8 cellular contexts compared by ENCODE assay signal in the genomic region with DNA sequence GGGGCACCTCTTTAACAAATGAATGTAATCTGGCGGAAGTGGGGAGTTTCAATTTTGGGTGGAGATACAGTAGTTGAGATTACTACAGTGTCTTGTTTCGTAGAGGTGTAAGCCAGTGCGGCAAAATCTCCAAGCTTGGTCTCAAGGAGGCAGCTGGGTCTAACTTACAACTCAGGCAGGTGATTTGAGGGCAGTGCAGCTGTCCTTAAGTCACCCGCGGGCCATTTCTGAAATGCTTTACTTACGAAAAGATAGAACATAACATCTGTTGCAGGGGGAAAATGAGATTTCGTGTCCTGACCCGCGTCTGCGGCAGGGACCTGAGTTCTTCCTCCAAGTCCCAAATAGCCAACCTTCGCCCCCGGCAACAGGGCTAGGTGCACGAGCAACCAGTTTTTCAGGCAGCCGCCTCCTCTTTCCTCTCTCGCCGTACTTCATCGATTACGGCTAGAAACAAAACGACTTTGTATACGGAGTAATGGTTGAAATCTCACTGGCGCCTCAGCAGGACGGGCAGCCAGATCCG. TPM values are rescaled to one million over a fixed set of nuclear protein-coding genes. Genes with fewer than 3 reads are reported as not detected.
DNase-seq lines count a peak whose midpoint lies in the region; ATAC-seq and TF ChIP-seq lines count a peak whose summit lies in the region.

No MANE protein-coding gene starts in this region.

- no peak; the same call in 1 of the 2 replicates for TF ChIP-seq CTCF in KMS-11 (conservative IDR thresholded peaks at IDR 0.05; ENCODE audit: low read depth, low read length)
- TF ChIP-seq CTCF in heart left ventricle (IDR thresholded peaks at IDR 0.05) = no peak
- no peak for TF ChIP-seq CTCF in psoas muscle (IDR thresholded peaks at IDR 0.05)

- peaks cover 11% of the 10 kb centered on the region for H3K36me3 Mint-ChIP-seq in activated CD8-positive, alpha-beta T cell treated with anti-CD3 and anti-CD28 coated beads, Interleukin-2, amount 10 ng/mL, durations not matched to agents 7 days and 5 days (ENCODE audit: low read depth)

- H2AFZ ChIP-seq in KMS-11 (ENCODE audit: low read depth) = peak overlapping the region; percentile 38

- H3K4me2 ChIP-seq in KMS-11 = peak overlapping the region; percentile 95

- peaks cover 29% of the 10 kb centered on the region for H3K4me1 Mint-ChIP-seq in activated CD8-positive, alpha-beta T cell treated with anti-CD3 and anti-CD28 coated beads, Interleukin-2, amount 10 ng/mL, durations not matched to agents 7 days and 5 days (ENCODE audit: low read depth)

- H3K27ac Mint-ChIP-seq in activated CD8-positive, alpha-beta T cell treated with anti-CD3 and anti-CD28 coated beads, Interleukin-2, amount 10 ng/mL, durations not matched to agents 7 days and 5 days = peak overlapping the region; percentile 97

- H3K27ac ChIP-seq in KMS-11 (peak overlapping the region; percentile 89), heart left ventricle (peak overlapping the region; percentile 97 to 100 (median 99)), psoas muscle (peak overlapping the region; percentile 92)

- 2 to 3% (median 3%) methylated on average over 22 to 23 of the region's 23 CpGs for WGBS in heart left ventricle, 4 donors
- 2% methylated on average over 23 of the region's 23 CpGs for WGBS in psoas muscle, 3 donors

- H3K4me3 ChIP-seq in KMS-11 (IDR thresholded peaks at IDR 0.05; ENCODE audit: insufficient read depth, low read depth, low read length) (no peak overlapping the region), heart left ventricle (peak overlapping the region; percentile 82 to 100 (median 95)), psoas muscle (peak overlapping the region; percentile 88)

- CTCF ChIA-PET in activated CD8-positive, alpha-beta T cell treated with anti-CD3 and anti-CD28 coated beads, Interleukin-2, amount 10 ng/mL, durations not matched to agents 7 days and 5 days (lab: Charles Lee) = interaction anchor here (0.6 to 1.4 kb wide), 7 partner anchors 8 to 403 kb away, joined by 3 to 6 read pairs (median 4); no protein-coding TSS in a partner anchor

- H3K9ac ChIP-seq in KMS-11 = peak overlapping the region; percentile 94

- DNase-seq in activated CD8-positive, alpha-beta memory T cell treated with anti-CD3 and anti-CD28 coated beads, Interleukin-2, amount 50 U/mL, for 1 hour (ENCODE audit: extremely low read depth) = peak; percentile 4
- no peak for DNase-seq in activated CD8-positive, alpha-beta memory T cell treated with anti-CD3 and anti-CD28 coated beads, Interleukin-2, amount 50 U/mL, for 4 hours
- DNase-seq in activated CD8-positive, alpha-beta T cell treated with anti-CD3 and anti-CD28 coated beads, Interleukin-2, amount 10 ng/mL, durations not matched to agents 7 days and 5 days = peak; percentile 59
- no peak for DNase-seq in heart left ventricle
- no peak for DNase-seq in psoas muscle
- no peak for DNase-seq in DMS114 treated with DMSO at 0.1 percent for 48 hours (lab: John Stamatoyannopoulos, UW; ENCODE audit: unreplicated experiment)

- H3K27me3 Mint-ChIP-seq in activated CD8-positive, alpha-beta T cell treated with anti-CD3 and anti-CD28 coated beads, Interleukin-2, amount 10 ng/mL, durations not matched to agents 7 days and 5 days (ENCODE audit: low read depth) = no peaks in the 10 kb centered on the region

- peaks cover 37% of the 10 kb centered on the region for H3K79me2 ChIP-seq in KMS-11 (ENCODE audit: insufficient read depth, low read depth)

- no peak for TF ChIP-seq POLR2A in heart left ventricle (IDR thresholded peaks at IDR 0.05)

- intact Hi-C loops in heart left ventricle (cut with DNase I) = no loop called here
- intact Hi-C loops in psoas muscle (cut with DNase I) = no loop called here

- no peaks in the 10 kb centered on the region for H3K9me3 ChIP-seq in heart left ventricle
- no peaks in the 10 kb centered on the region for H3K9me3 ChIP-seq in psoas muscle

- no peaks in the 10 kb centered on the region for H3K36me3 ChIP-seq in KMS-11 (ENCODE audit: insufficient read depth)
- no peaks in the 10 kb centered on the region for H3K36me3 ChIP-seq in heart left ventricle
- H3K36me3 ChIP-seq in psoas muscle (ENCODE audit: insufficient read depth in 1 of 2, low read depth in 1 of 2) = peaks cover 0 to 5% of the 10 kb centered on the region in 2 donors

- H3K4me3 Mint-ChIP-seq in activated CD8-positive, alpha-beta T cell treated with anti-CD3 and anti-CD28 coated beads, Interleukin-2, amount 10 ng/mL, durations not matched to agents 7 days and 5 days = peak overlapping the region; percentile 96

- no peaks in the 10 kb centered on the region for H4K20me1 ChIP-seq in KMS-11 (ENCODE audit: insufficient read depth)

- POLR2A ChIA-PET in activated CD8-positive, alpha-beta T cell treated with anti-CD3 and anti-CD28 coated beads, Interleukin-2, amount 10 ng/mL, durations not matched to agents 7 days and 5 days (lab: Charles Lee) = interaction anchor here (0.8 to 1.5 kb wide), 2 partner anchors 9 to 13 kb away, joined by 4 read pairs; no protein-coding TSS in a partner anchor

- H3K4me1 ChIP-seq in KMS-11 (ENCODE audit: low read depth, poor library complexity, severe bottlenecking) = peaks cover 32% of the 10 kb centered on the region
- peaks cover 0 to 28% (median 13%) of the 10 kb centered on the region in 12 donors for H3K4me1 ChIP-seq in heart left ventricle
- H3K4me1 ChIP-seq in psoas muscle = peaks cover 18% of the 10 kb centered on the region

- no peaks in the 10 kb centered on the region for H3K9me3 Mint-ChIP-seq in activated CD8-positive, alpha-beta T cell treated with anti-CD3 and anti-CD28 coated beads, Interleukin-2, amount 10 ng/mL, durations not matched to agents 7 days and 5 days (ENCODE audit: insufficient read depth)

- H3K27me3 ChIP-seq in KMS-11 (ENCODE audit: insufficient read depth, low read depth) (no peaks in the 10 kb centered on the region), heart left ventricle (no peaks in the 10 kb centered on the region), psoas muscle (ENCODE audit: insufficient read depth in 3 of 3, low read length in 2 of 3) (no peaks in the 10 kb centered on the region)

- ATAC-seq in GM21786 (IDR thresholded peaks at IDR 0.05; ENCODE audit: unreplicated experiment) (peak; percentile 32), heart left ventricle (peak in 3 of 4 donors; percentile 15 to 41 (median 27)), psoas muscle (peak; percentile 19 to 49 (median 38))
- ATAC-seq in activated CD8-positive, alpha-beta T cell treated with anti-CD3 and anti-CD28 coated beads, Interleukin-2, amount 10 ng/mL, durations not matched to agents 7 days and 5 days = peak; percentile 25

RNA-seq across cellular contexts. Expression of a gene that starts 0.5 kb away (rescaled TPM):
- total RNA-seq in activated CD8-positive, alpha-beta T cell treated with anti-CD3 and anti-CD28 coated beads, Interleukin-2, amount 10 ng/mL, durations not matched to agents 7 days and 5 days = 10 to 100 TPM in 1 of 2 experiments, 1 to 10 TPM in 1; 9.5 to 10.1 TPM
- total RNA-seq in heart left ventricle = 10 to 100 TPM in 7 of 9 donors, 1 to 10 TPM in 2; 9.4 to 14.6 (median 12.3) TPM
- 10 to 100 TPM in 1 of 2 donors, 1 to 10 TPM in 1; 4.6 to 18.4 TPM for polyA plus RNA-seq in heart left ventricle
- total RNA-seq in psoas muscle = 10 to 100 TPM in 3 of 4 donors, 1 to 10 TPM in 1; 10.0 to 16.6 (median 11.8) TPM
- polyA plus RNA-seq in psoas muscle = 10 to 100 TPM in 1 of 3 donors, 1 to 10 TPM in 2; 5.6 to 19.1 (median 7.6) TPM

RNA-seq across cellular contexts. Expression of a gene that starts 18.4 kb away (rescaled TPM):
- not detected for total RNA-seq in activated CD8-positive, alpha-beta T cell treated with anti-CD3 and anti-CD28 coated beads, Interleukin-2, amount 10 ng/mL, durations not matched to agents 7 days and 5 days
- under 1 TPM in 2 of 9 donors, not detected in 7; 0.07 to 0.18 TPM for total RNA-seq in heart left ventricle
- under 1 TPM in 1 of 2 donors, not detected in 1; 0.08 TPM for polyA plus RNA-seq in heart left ventricle
- under 1 TPM in 2 of 4 donors, not detected in 2; 0.06 to 0.11 TPM for total RNA-seq in psoas muscle
- under 1 TPM in 1 of 3 donors, not detected in 2; 0.04 TPM for polyA plus RNA-seq in psoas muscle

RNA-seq across cellular contexts. Expression of a gene that starts 49.0 kb away (rescaled TPM):
- not detected for total RNA-seq in activated CD8-positive, alpha-beta T cell treated with anti-CD3 and anti-CD28 coated beads, Interleukin-2, amount 10 ng/mL, durations not matched to agents 7 days and 5 days
- 1 to 10 TPM; 1.1 to 6.1 (median 1.7) TPM for total RNA-seq in heart left ventricle
- polyA plus RNA-seq in heart left ventricle = 1 to 10 TPM; 1.3 to 1.6 TPM
- total RNA-seq in psoas muscle = under 1 TPM; 0.36 to 0.93 (median 0.56) TPM
- under 1 TPM; 0.34 to 0.74 (median 0.57) TPM for polyA plus RNA-seq in psoas muscle

Comparison
In these comparisons a context has a peak if more than half of its experiments do, and no peak if none do; other contexts are left out.
1. DNase-seq: peak in activated CD8-positive, alpha-beta memory T cell treated with anti-CD3 and anti-CD28 coated beads, Interleukin-2, amount 50 U/mL, for 1 hour (single experiment) and activated CD8-positive, alpha-beta T cell treated with anti-CD3 and anti-CD28 coated beads, Interleukin-2, amount 10 ng/mL, durations not matched to agents 7 days and 5 days (single experiment); none in activated CD8-positive, alpha-beta memory T cell treated with anti-CD3 and anti-CD28 coated beads, Interleukin-2, amount 50 U/mL, for 4 hours (single experiment), heart left ventricle (0 of 5), psoas muscle (0 of 2) and DMS114 treated with DMSO at 0.1 percent for 48 hours (single experiment).
2. Peak in every context shown above with its lines, with median percentiles within 50 percentile points of each other: ATAC-seq and H3K27ac ChIP-seq.